Comparison of ENCODE assay signal across 9 cellular contexts in genomic region chr12:76144253-76144564, GRCh38. TPM values are rescaled to one million over a fixed set of nuclear protein-coding genes. Genes with fewer than 3 reads are reported as not detected.
DNase-seq lines count a peak whose midpoint lies in the region; ATAC-seq and TF ChIP-seq lines count a peak whose summit lies in the region.
"Had no signal": no experiment of that assay in that cellular context is flagged by ENCODE, and none has a peak within 500 bp of the region (broad histone marks: within the 10 kb centered on the region; RNA-seq: fewer than 3 reads in every experiment).

No MANE protein-coding gene starts in this region.

- H3K27me3 ChIP-seq in IMR-90 (ENCODE audit: control insufficient read depth, insufficient read depth, low read length), result no peaks in the 10 kb centered on the region
- no peaks in the 10 kb centered on the region for H3K27me3 ChIP-seq in prostate gland (replicated peaks; ENCODE audit: insufficient read depth)

- H3K9ac ChIP-seq in IMR-90 (ENCODE audit: low read depth, low read length), result no peak overlapping the region

- no peak overlapping the region for H2AFZ ChIP-seq in IMR-90 (replicated peaks; ENCODE audit: low read length, poor library complexity)

- H2BK20ac ChIP-seq in IMR-90 (ENCODE audit: low read depth, low read length), result no peak overlapping the region

- H3K4me3 ChIP-seq in IMR-90 (ENCODE audit: insufficient read depth, low read depth, low read length), result no peak overlapping the region
- H3K4me3 ChIP-seq in prostate gland, result no peak overlapping the region
- H3K4me3 ChIP-seq: thoracic aorta had no signal

- H2AK9ac ChIP-seq in IMR-90 (replicated peaks; ENCODE audit: low read depth, low read length, poor library complexity), result no peak overlapping the region

- peak overlapping the region; percentile 22 for H3K27ac Mint-ChIP-seq in memory B cell

- DNase-seq in DMS153 treated with DMSO at 0.1 percent for 48 hours (lab: John Stamatoyannopoulos, UW; ENCODE audit: unreplicated experiment) (peak; percentile 10), IMR-90 (peak; percentile 36), activated T-cell treated with anti-CD3 and anti-CD28 coated beads for 24 hours (ENCODE audit: low read depth) (peak; percentile 18), memory B cell (ENCODE audit: low spot score in 2 of 2) (no peak), HEK293T (ENCODE audit: extremely low spot score) (no peak), NK-92 (lab: John Stamatoyannopoulos, UW; ENCODE audit: unreplicated experiment) (no peak), prostate gland (ENCODE audit: low spot score) (no peak)

- H3K9me3 Mint-ChIP-seq in memory B cell, result no peaks in the 10 kb centered on the region

- intact Hi-C loops in IMR-90 (cut with micrococcal nuclease) (no loop called here), prostate gland (cut with DNase I) (no loop called here)

- H4K8ac ChIP-seq in IMR-90 (ENCODE audit: low read depth in 2 of 2, low read length in 2 of 2), result no peak overlapping the region

- POLR2A ChIA-PET in IMR-90 (lab: Charles Lee; ENCODE audit: unreplicated experiment) (no interaction called here), HEK293T (lab: Yijun Ruan, JAX) (no interaction called here)

- BruUV-seq in IMR-90 (replicated peaks; lab: Mats Ljungman, UMichigan), result no TSS peak

- no peak overlapping the region for H3K4me3 Mint-ChIP-seq in memory B cell

- H2BK120ac ChIP-seq in IMR-90 (ENCODE audit: low read depth, low read length), result no peak overlapping the region

- no peaks in the 10 kb centered on the region for H4K20me1 ChIP-seq in IMR-90 (ENCODE audit: insufficient read depth, low read length)

- no peak overlapping the region for H4K5ac ChIP-seq in IMR-90 (ENCODE audit: low read depth, low read length)

- H3K18ac ChIP-seq in IMR-90 (ENCODE audit: low read depth, low read length), result no peak overlapping the region

- no peak overlapping the region; the same call in 1 of the 2 replicates for H3K14ac ChIP-seq in IMR-90 (replicated peaks; ENCODE audit: low read depth, low read length)

- H2BK5ac ChIP-seq in IMR-90 (ENCODE audit: low read depth, low read length, poor library complexity, severe bottlenecking), result no peak overlapping the region

- CTCF ChIA-PET in IMR-90 (lab: Yijun Ruan, JAX) (interaction anchor here (1.2 kb wide), 1 partner anchor 15 kb away, joined by 3 read pairs; no protein-coding TSS in a partner anchor), HEK293T (lab: Yijun Ruan, JAX) (no interaction called here)

- no peak overlapping the region for H3K4me2 ChIP-seq in IMR-90 (ENCODE audit: low read depth, low read length)

- H3K27ac ChIP-seq in IMR-90 (ENCODE audit: insufficient read depth, low read length) (no peak overlapping the region), prostate gland (no peak overlapping the region)
- H3K27ac ChIP-seq: thoracic aorta had no signal

- H4K91ac ChIP-seq in IMR-90 (ENCODE audit: insufficient read depth, low read depth, low read length), result no peak overlapping the region

- in situ Hi-C loops in IMR-90 (cut with MboI; ENCODE audit: low sequenced_read_pairs), result no loop called here

- TF ChIP-seq POLR2A in IMR-90 (IDR thresholded peaks at IDR 0.05; ENCODE audit: low read depth, low read length) (no peak), prostate gland (IDR thresholded peaks at IDR 0.05) (no peak)

- H3K56ac ChIP-seq in IMR-90 (ENCODE audit: extremely low read depth, insufficient read depth, low read length), result no peak overlapping the region

- H3K36me3 ChIP-seq in IMR-90 (ENCODE audit: control insufficient read depth, insufficient read depth, low read length), result no peaks in the 10 kb centered on the region
- H3K36me3 ChIP-seq in prostate gland, result no peaks in the 10 kb centered on the region
- H3K36me3 ChIP-seq: thoracic aorta had no signal

- H3K27me3 Mint-ChIP-seq in memory B cell, result no peaks in the 10 kb centered on the region

- H3K4me1 ChIP-seq in IMR-90 (ENCODE audit: control insufficient read depth, insufficient read depth, low read length) (peaks cover 2% of the 10 kb centered on the region; the same call in 1 of the 2 replicates), prostate gland (replicated peaks) (no peaks in the 10 kb centered on the region)

- TF ChIP-seq CTCF in IMR-90 (conservative IDR thresholded peaks at IDR 0.05; ENCODE audit: low read depth, low read length) (no peak), prostate gland (IDR thresholded peaks at IDR 0.05) (no peak)

- H3K9me1 ChIP-seq in IMR-90 (ENCODE audit: insufficient read depth, low read length), result no peaks in the 10 kb centered on the region

- H3K4ac ChIP-seq in IMR-90 (ENCODE audit: low read depth, low read length), result no peak overlapping the region

- H3K9me3 ChIP-seq in IMR-90 (ENCODE audit: control insufficient read depth, insufficient read depth, low read length) (no peaks in the 10 kb centered on the region), prostate gland (no peaks in the 10 kb centered on the region)
- H3K9me3 ChIP-seq: thoracic aorta had no signal

- dilution Hi-C loops in IMR-90 (cut with HindIII; ENCODE audit: low sequenced_read_pairs, unreplicated experiment), result no loop called here

- ATAC-seq in IMR-90 (ENCODE audit: low read depth), result no peak
- no peak for ATAC-seq in memory B cell (ENCODE audit: low read depth)
- no peak for ATAC-seq in GM21390 (IDR thresholded peaks at IDR 0.05; ENCODE audit: unreplicated experiment)

- H2AK5ac ChIP-seq in IMR-90 (ENCODE audit: low read depth, low read length), result no peak overlapping the region

- H2BK15ac ChIP-seq in IMR-90 (ENCODE audit: low read depth, low read length), result no peak overlapping the region

- no peak overlapping the region for H3K23ac ChIP-seq in IMR-90 (ENCODE audit: low read depth, low read length)

- H3K36me3 Mint-ChIP-seq in memory B cell, result no peaks in the 10 kb centered on the region

- peaks cover 18% of the 10 kb centered on the region for H3K4me1 Mint-ChIP-seq in memory B cell

- no peak for TF ChIP-seq RAD21 in IMR-90 (IDR thresholded peaks at IDR 0.05; ENCODE audit: low read length)

- no peaks in the 10 kb centered on the region for H3K79me1 ChIP-seq in IMR-90 (ENCODE audit: low read depth in 1 of 2, low read length in 2 of 2)

TF ChIP-seq in IMR-90, 13 proteins besides CTCF, POLR2A, EP300 and RAD21 (continues in another document):
- TF ChIP-seq RCOR1 (IDR thresholded peaks at IDR 0.05; ENCODE audit: insufficient replicate concordance, low read length) (no peak), MAFK (IDR thresholded peaks at IDR 0.05; ENCODE audit: low read depth, low read length) (no peak), NFE2L2 (IDR thresholded peaks at IDR 0.05; ENCODE audit: low read depth, low read length) (no peak), CEBPB (IDR thresholded peaks at IDR 0.05; ENCODE audit: low read depth, low read length) (no peak), MXI1 (IDR thresholded peaks at IDR 0.05; ENCODE audit: borderline replicate concordance, low read depth, low read length) (no peak), MAZ (IDR thresholded peaks at IDR 0.05; ENCODE audit: borderline replicate concordance, low read depth, low read length) (no peak), SMC3 (IDR thresholded peaks at IDR 0.05; ENCODE audit: low read depth, low read length) (no peak)
- TF ChIP-seq, protein P1, sequence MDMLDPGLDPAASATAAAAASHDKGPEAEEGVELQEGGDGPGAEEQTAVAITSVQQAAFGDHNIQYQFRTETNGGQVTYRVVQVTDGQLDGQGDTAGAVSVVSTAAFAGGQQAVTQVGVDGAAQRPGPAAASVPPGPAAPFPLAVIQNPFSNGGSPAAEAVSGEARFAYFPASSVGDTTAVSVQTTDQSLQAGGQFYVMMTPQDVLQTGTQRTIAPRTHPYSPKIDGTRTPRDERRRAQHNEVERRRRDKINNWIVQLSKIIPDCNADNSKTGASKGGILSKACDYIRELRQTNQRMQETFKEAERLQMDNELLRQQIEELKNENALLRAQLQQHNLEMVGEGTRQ (IDR thresholded peaks at IDR 0.05; ENCODE audit: low read depth, low read length), result no peak

TF ChIP-seq in HEK293T, 16 proteins besides CTCF, POLR2A, EP300 and RAD21:
- TF ChIP-seq TARDBP (IDR thresholded peaks at IDR 0.05), result no peak
- TF ChIP-seq SUZ12 (IDR thresholded peaks at IDR 0.05), result no peak
- TF ChIP-seq FOXA1 (IDR thresholded peaks at IDR 0.05), result no peak
- no peak for TF ChIP-seq FOXM1 (IDR thresholded peaks at IDR 0.05; ENCODE audit: borderline replicate concordance)
- TF ChIP-seq FOXK2 (IDR thresholded peaks at IDR 0.05), result no peak
- TF ChIP-seq PKNOX1 (IDR thresholded peaks at IDR 0.05), result no peak
- no peak for TF ChIP-seq NFRKB (IDR thresholded peaks at IDR 0.05)
- no peak for TF ChIP-seq LEF1 (IDR thresholded peaks at IDR 0.05; ENCODE audit: borderline replicate concordance)
- no peak for TF ChIP-seq BHLHE40 (IDR thresholded peaks at IDR 0.05; ENCODE audit: borderline replicate concordance)
- TF ChIP-seq ARNT (IDR thresholded peaks at IDR 0.05), result no peak
- TF ChIP-seq SP1 (IDR thresholded peaks at IDR 0.05), result no peak
- no peak for TF ChIP-seq CTBP1 (IDR thresholded peaks at IDR 0.05; ENCODE audit: borderline replicate concordance)

RNA-seq across cellular contexts. Expression of gene NAP1L1, which starts 59.7 kb away (rescaled TPM):
- 86.4 and 166 TPM in 2 replicates for total RNA-seq in IMR-90 (2012; rRNA removed)
- polyA plus RNA-seq in IMR-90 (2012; rRNA removed), result 160 and 200 TPM in 2 replicates
- polyA plus RNA-seq in IMR-90 (2012; cell fraction: cytosol; rRNA removed), result 69.9 and 71.8 TPM in 2 replicates
- 28.8 and 129 TPM in 2 replicates for polyA plus RNA-seq in IMR-90 (2012; cell fraction: nucleus; rRNA removed; ENCODE audit: low replicate concordance)
- total RNA-seq in prostate gland, result 100 to 1,000 TPM; 223 to 325 TPM

Comparison
In these comparisons a context has a peak if more than half of its experiments do, and no peak if none do; other contexts are left out.
1. DNase-seq: peak in DMS153 treated with DMSO at 0.1 percent for 48 hours (single experiment), IMR-90 (single experiment) and activated T-cell treated with anti-CD3 and anti-CD28 coated beads for 24 hours (single experiment); none in memory B cell (0 of 2), HEK293T (single experiment), NK-92 (single experiment) and prostate gland (single experiment).